24 cellular contexts compared by ENCODE assay signal in the genomic region with DNA sequence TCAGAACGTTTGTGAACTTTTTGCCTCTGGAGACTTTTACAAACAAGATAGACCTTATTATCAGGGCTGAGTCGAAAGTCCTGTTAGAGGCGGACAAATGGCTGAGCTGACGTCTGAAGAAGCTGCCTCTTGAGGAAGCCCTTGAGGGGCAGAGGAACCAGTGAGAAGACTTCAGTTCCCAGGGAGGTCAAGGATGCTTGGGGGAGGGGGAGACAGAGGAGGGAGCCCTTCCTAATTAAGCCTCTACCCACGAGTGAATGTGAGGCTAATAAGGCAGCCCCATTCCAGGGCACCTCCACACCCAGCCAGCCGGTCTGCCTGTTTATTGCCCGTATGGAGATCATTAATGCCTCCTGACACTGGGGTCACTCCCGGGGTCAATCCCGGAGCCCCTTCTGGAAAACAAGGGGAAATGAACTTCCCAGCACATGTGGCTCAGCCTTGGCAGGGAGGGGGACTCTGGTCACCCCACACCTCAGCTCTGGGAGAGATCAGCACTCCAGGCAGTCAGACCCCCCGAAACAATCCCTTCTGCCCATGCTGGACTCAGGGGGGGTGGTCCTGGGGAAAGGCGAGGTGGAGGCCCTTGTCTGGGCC. TPM values are rescaled to one million over a fixed set of nuclear protein-coding genes. Genes with fewer than 3 reads are reported as not detected.
DNase-seq lines count a peak whose midpoint lies in the region; ATAC-seq, FAIRE-seq and TF ChIP-seq lines count a peak whose summit lies in the region.
"Had no signal": no experiment of that assay in that cellular context is flagged by ENCODE, and none has a peak within 500 bp of the region (broad histone marks: within the 10 kb centered on the region; RNA-seq: fewer than 3 reads in every experiment).

No MANE protein-coding gene starts in this region.

- no peaks in the 10 kb centered on the region for H3K9me3 ChIP-seq in small intestine (ENCODE audit: control insufficient read depth, low read depth)
- H3K9me3 ChIP-seq in naive thymus-derived CD4-positive, alpha-beta T cell (ENCODE audit: control insufficient read depth in 2 of 3, low read length in 3 of 3), result no peaks in the 10 kb centered on the region
- H3K9me3 ChIP-seq: BE2C had no signal

- H3K4me1 Mint-ChIP-seq in naive thymus-derived CD4-positive, alpha-beta T cell, result peaks cover 0 to 4% (median 0%) of the 10 kb centered on the region in 7 donors

- CTCF ChIA-PET in naive thymus-derived CD4-positive, alpha-beta T cell (lab: Charles Lee), result interaction anchor here (0.6 kb wide), 1 partner anchor 488 kb away, joined by 4 read pairs; no protein-coding TSS in a partner anchor

- H3K27ac Mint-ChIP-seq in naive thymus-derived CD4-positive, alpha-beta T cell, result no peak overlapping the region

- H3K27me3 Mint-ChIP-seq in naive thymus-derived CD4-positive, alpha-beta T cell, result peaks cover 53 to 81% (median 56%) of the 10 kb centered on the region in 5 donors

- WGBS in small intestine, 3 donors, result 22 to 50% (median 43%) methylated on average over 11 of the region's 11 CpGs

- peaks cover 0 to 25% (median 4%) of the 10 kb centered on the region in 5 donors for H3K36me3 Mint-ChIP-seq in naive thymus-derived CD4-positive, alpha-beta T cell

- H3K4me3 Mint-ChIP-seq in naive thymus-derived CD4-positive, alpha-beta T cell, result no peak overlapping the region

- no peak overlapping the region for H3K4me3 ChIP-seq in small intestine (ENCODE audit: low read depth in 1 of 2, low read length in 2 of 2)
- no peak overlapping the region for H3K4me3 ChIP-seq in naive thymus-derived CD4-positive, alpha-beta T cell (ENCODE audit: low read length)
- H3K4me3 ChIP-seq: GM12878, PC-9 had no signal

- FAIRE-seq in small intestine (lab: Jason Lieb, UNC), result no peak
- FAIRE-seq: GM12878 had no signal

- intact Hi-C loops in naive thymus-derived CD4-positive, alpha-beta T cell (cut with micrococcal nuclease), result no loop called here

- peaks cover 3 to 25% (median 15%) of the 10 kb centered on the region in 11 donors for H3K9me3 Mint-ChIP-seq in naive thymus-derived CD4-positive, alpha-beta T cell

- H3K36me3 ChIP-seq in small intestine (ENCODE audit: control insufficient read depth in 2 of 2, insufficient read depth in 2 of 2, low read length in 2 of 2), result no peaks in the 10 kb centered on the region
- H3K36me3 ChIP-seq in naive thymus-derived CD4-positive, alpha-beta T cell (ENCODE audit: control insufficient read depth in 2 of 3, insufficient read depth in 3 of 3, low read length in 3 of 3), result no peaks in the 10 kb centered on the region
- H3K36me3 ChIP-seq: BE2C had no signal

- no peak for ATAC-seq in HG03565 (IDR thresholded peaks at IDR 0.05; ENCODE audit: unreplicated experiment)
- ATAC-seq in naive thymus-derived CD4-positive, alpha-beta T cell, result no peak
- ATAC-seq: GM12878 had no signal

- POLR2A ChIA-PET in naive thymus-derived CD4-positive, alpha-beta T cell (lab: Charles Lee), result no interaction called here

- H3K27ac ChIP-seq in small intestine (ENCODE audit: low read depth in 1 of 2, low read length in 1 of 2), result no peak overlapping the region
- H3K27ac ChIP-seq in naive thymus-derived CD4-positive, alpha-beta T cell (ENCODE audit: low read depth, low read length), result no peak overlapping the region
- H3K27ac ChIP-seq: PC-9, RWPE1 had no signal

- DNase-seq in GM20000 (ENCODE audit: low spot score) (peak; percentile 31), RPMI7951 (ENCODE audit: low read depth) (peak; percentile 9), islet precursor cell (peak; percentile 51), small intestine (peak; percentile 66), GF-D8 (lab: John Stamatoyannopoulos, UW) (no peak)
- DNase-seq in stimulated activated CD4-positive, alpha-beta T cell treated with anti-CD3 and anti-CD28 coated beads, Interleukin-2, amount 100 ng/mL, for 48 hours, result no peak
- DNase-seq in naive thymus-derived CD4-positive, alpha-beta T cell, result no peak
- DNase-seq: BE2C, EL, GOT3, HCEC 1CT, MM.1S, NCI-H1048, NCI-H1417 treated with DMSO at 0.1 percent for 48 hours, NCI-H187 treated with DMSO at 0.1 percent for 48 hours, NCI-H2227 treated with DMSO at 0.1 percent for 48 hours, NCI-H510A, NCI-H748 treated with DMSO at 0.1 percent for 48 hours, PC-9, SHP77 treated with DMSO at 0.1 percent for 48 hours had no signal

- H3K4me1 ChIP-seq in small intestine (ENCODE audit: control insufficient read depth in 2 of 2, insufficient read depth in 1 of 2, low read depth in 1 of 2, low read length in 1 of 2), result no peaks in the 10 kb centered on the region
- H3K4me1 ChIP-seq in naive thymus-derived CD4-positive, alpha-beta T cell (ENCODE audit: control insufficient read depth in 2 of 2, insufficient read depth in 2 of 2, low read length in 2 of 2), result no peaks in the 10 kb centered on the region
- H3K4me1 ChIP-seq: BE2C had no signal

- H3K27me3 ChIP-seq in small intestine (ENCODE audit: control insufficient read depth in 2 of 2, insufficient read depth in 2 of 2, low read length in 2 of 2), result peaks cover 0 to 15% of the 10 kb centered on the region in 2 donors
- peaks cover 0 to 5% of the 10 kb centered on the region in 2 donors for H3K27me3 ChIP-seq in naive thymus-derived CD4-positive, alpha-beta T cell (ENCODE audit: control insufficient read depth in 2 of 2, insufficient read depth in 2 of 2, low read length in 2 of 2)
- H3K27me3 ChIP-seq: BE2C had no signal

- no peak for TF ChIP-seq CTCF in GM20000 (IDR thresholded peaks at IDR 0.05; ENCODE audit: extremely low read depth, missing control alignments)

RNA-seq across cellular contexts. Expression of a gene that starts 9.2 kb away (rescaled TPM):
- not detected in 2 replicates for total RNA-seq in RPMI7951 (2014; rRNA removed; shearing (Covaris generic))
- polyA plus RNA-seq in small intestine, result not detected
- total RNA-seq in naive thymus-derived CD4-positive, alpha-beta T cell, result not detected
- not detected for polyA plus RNA-seq in naive thymus-derived CD4-positive, alpha-beta T cell
- total RNA-seq: A673, GM12878, PC-9 had no signal

RNA-seq across cellular contexts. Expression of a gene that starts 43.3 kb away (rescaled TPM):
- 20.9 and 24.9 TPM in 2 replicates for total RNA-seq in RPMI7951 (2014; rRNA removed; shearing (Covaris generic))
- 1 to 10 TPM in 2 of 3 donors, under 1 TPM in 1; 0.45 to 9.5 (median 4.3) TPM for polyA plus RNA-seq in small intestine
- not detected for total RNA-seq in naive thymus-derived CD4-positive, alpha-beta T cell
- polyA plus RNA-seq in naive thymus-derived CD4-positive, alpha-beta T cell, result not detected
- total RNA-seq: A673 had no signal
- polyA plus RNA-seq: GM12878 had no signal

Comparison
In these comparisons a context has a peak if more than half of its experiments do, and no peak if none do; other contexts are left out.
1. DNase-seq: peak in GM20000 (single experiment), RPMI7951 (single experiment), islet precursor cell (single experiment) and small intestine (single experiment); none in stimulated activated CD4-positive, alpha-beta T cell treated with anti-CD3 and anti-CD28 coated beads, Interleukin-2, amount 100 ng/mL, for 48 hours (0 of 2), GF-D8 (single experiment) and naive thymus-derived CD4-positive, alpha-beta T cell (0 of 9).
2. RNA of a gene that starts 43.3 kb away (total RNA-seq): 20.9 to 24.9 TPM in RPMI7951; not detected in naive thymus-derived CD4-positive, alpha-beta T cell; every median in the first group is over 10 times any median in the second.